ENCODE assay signal across 1 cellular context in genomic region chr6:12776291-12776690, GRCh38.
TF ChIP-seq lines count a peak whose summit lies in the region.

No MANE protein-coding gene starts in this region.

TF ChIP-seq in WTC11, 78 proteins besides CTCF, POLR2A, EP300 and RAD21 (continued from another document):
- no peak for TF ChIP-seq ZNF512 (CRISPR knock-in tag; IDR thresholded peaks at IDR 0.05; ENCODE audit: borderline replicate concordance)
- TF ChIP-seq STAT6 (CRISPR knock-in tag; conservative IDR thresholded peaks at IDR 0.05; ENCODE audit: low read depth) = no peak
- no peak for TF ChIP-seq EMX1 (CRISPR knock-in tag; IDR thresholded peaks at IDR 0.05)
- no peak for TF ChIP-seq HMGA2 (CRISPR knock-in tag; IDR thresholded peaks at IDR 0.05)
